20 cellular contexts compared by ENCODE assay signal in genomic region chr16:2799205-2799851, GRCh38. TPM values are rescaled to one million over a fixed set of nuclear protein-coding genes. Genes with fewer than 3 reads are reported as not detected.
DNase-seq lines count a peak whose midpoint lies in the region; ATAC-seq and TF ChIP-seq lines count a peak whose summit lies in the region.
"Had no signal": no experiment of that assay in that cellular context is flagged by ENCODE, and none has a peak within 500 bp of the region (broad histone marks: within the 10 kb centered on the region; RNA-seq: fewer than 3 reads in every experiment).

No MANE protein-coding gene starts in this region.

- no peak for TF ChIP-seq EP300 in suprapubic skin (IDR thresholded peaks at IDR 0.05)

- H3K9me3 ChIP-seq in HEK293 (ENCODE audit: control insufficient read depth, insufficient read depth, low read depth, low read length) (no peaks in the 10 kb centered on the region), suprapubic skin (no peaks in the 10 kb centered on the region), MG63 (peaks cover 17% of the 10 kb centered on the region), BE2C (no peaks in the 10 kb centered on the region; the same call in 1 of the 2 replicates)

- peak; percentile 12 for ATAC-seq in left colon
- ATAC-seq: activated T-helper 17 cell treated with anti-CD3 and anti-CD28 coated beads, Interleukin-2, amount 50 U/mL, for 72 hours; stimulated activated naive B cell treated with anti-CD40 and anti-IgM and Interleukin-4, amounts not matched to agents 10 μg/mL and 1 μg/mL and 100 μg/mL, for 72 hours had no signal

- H3K4me3 ChIP-seq in HEK293 (ENCODE audit: low read depth, low read length), result no peak overlapping the region
- H3K4me3 ChIP-seq in suprapubic skin, result no peak overlapping the region
- H3K4me3 ChIP-seq in MG63, result no peak overlapping the region
- H3K4me3 ChIP-seq in BE2C (ENCODE audit: low read depth, low read length), result no peak overlapping the region
- H3K4me3 ChIP-seq: coronary artery, Peyer's patch, tibial artery had no signal

- POLR2A ChIA-PET in HEK293 (lab: Yijun Ruan, JAX), result no interaction called here

- CTCF ChIA-PET in HEK293 (lab: Yijun Ruan, JAX), result interaction anchor here (0.9 to 1.5 kb wide), 2 partner anchors 40 to 124 kb away, joined by 4 to 6 read pairs; no protein-coding TSS in a partner anchor

- TF ChIP-seq CTCF in HEK293 (tag by site-specific recombination; IDR thresholded peaks at IDR 0.05) (no peak), suprapubic skin (IDR thresholded peaks at IDR 0.05) (no peak), BE2C (IDR thresholded peaks at IDR 0.05; ENCODE audit: low read depth, low read length) (no peak)

- H3K27ac ChIP-seq in HEK293 (ENCODE audit: extremely low read depth, low read depth, low read length), result no peak overlapping the region
- H3K27ac ChIP-seq in suprapubic skin, result no peak overlapping the region
- H3K27ac ChIP-seq: coronary artery, Peyer's patch, tibial artery had no signal

- WGBS in suprapubic skin, result 88% methylated on average over 17 of the region's 20 CpGs

- DNase-seq in left colon (no peak), suprapubic skin (ENCODE audit: low spot score in 2 of 2) (peak; percentile 37 to 65), putamen (ENCODE audit: low spot score) (no peak), MG63 (no peak), BE2C (no peak)
- DNase-seq: activated CD4-positive, alpha-beta T cell treated with anti-CD3 and anti-CD28 coated beads for 1 hour; COR-L47; GOT3; kidney glomerular epithelial cell; NCI-H1436 treated with DMSO at 0.1 percent for 48 hours; stimulated activated naive B cell treated with anti-CD40 and anti-IgM and Interleukin-4, amounts not matched to agents 10 μg/mL and 1 μg/mL and 100 μg/mL, for 72 hours; tibial artery had no signal

- intact Hi-C loops in left colon (cut with DNase I, micrococcal nuclease), result no loop called here

- H3K4me1 ChIP-seq in HEK293 (ENCODE audit: control insufficient read depth, insufficient read depth, low read length), result peaks cover 11% of the 10 kb centered on the region
- peaks cover 3% of the 10 kb centered on the region for H3K4me1 ChIP-seq in suprapubic skin
- H3K4me1 ChIP-seq in BE2C, result no peaks in the 10 kb centered on the region
- H3K4me1 ChIP-seq: Peyer's patch, tibial artery had no signal

- peaks cover 21% of the 10 kb centered on the region for H3K27me3 ChIP-seq in suprapubic skin
- no peaks in the 10 kb centered on the region; the same call in 1 of the 2 replicates for H3K27me3 ChIP-seq in MG63
- H3K27me3 ChIP-seq in BE2C, result no peaks in the 10 kb centered on the region
- H3K27me3 ChIP-seq: Peyer's patch had no signal

- H3K36me3 ChIP-seq in HEK293 (ENCODE audit: control insufficient read depth in 2 of 2, insufficient read depth in 1 of 2, low read length in 2 of 2) (no peaks in the 10 kb centered on the region), suprapubic skin (no peaks in the 10 kb centered on the region), MG63 (no peaks in the 10 kb centered on the region), BE2C (no peaks in the 10 kb centered on the region)
- H3K36me3 ChIP-seq: Peyer's patch, tibial artery had no signal

- TF ChIP-seq POLR2A in suprapubic skin (IDR thresholded peaks at IDR 0.05), result no peak

TF ChIP-seq in HEK293, 187 proteins besides CTCF, POLR2A, EP300 and RAD21 (continues in another document):
- no peak; the same call in 1 of the 2 replicates for TF ChIP-seq SCRT1 (tag by site-specific recombination; IDR thresholded peaks at IDR 0.05; ENCODE audit: borderline replicate concordance)
- TF ChIP-seq ZNF132 (tag by site-specific recombination; IDR thresholded peaks at IDR 0.05; ENCODE audit: borderline replicate concordance), result no peak
- no peak for TF ChIP-seq REPIN1 (tag by site-specific recombination; IDR thresholded peaks at IDR 0.05; ENCODE audit: low read depth)
- TF ChIP-seq YY2 (tag by site-specific recombination; IDR thresholded peaks at IDR 0.05), result no peak
- peak; percentile 85; the same call in 1 of the 2 replicates for TF ChIP-seq PATZ1 (tag by site-specific recombination; IDR thresholded peaks at IDR 0.05)
- TF ChIP-seq ZNF677 (tag by site-specific recombination; IDR thresholded peaks at IDR 0.05), result no peak
- TF ChIP-seq ZNF362 (tag by site-specific recombination; IDR thresholded peaks at IDR 0.05), result no peak
- TF ChIP-seq ZFP41 (tag by site-specific recombination; IDR thresholded peaks at IDR 0.05; ENCODE audit: borderline replicate concordance), result no peak
- peak; percentile 37; the same call in 1 of the 2 replicates for TF ChIP-seq ZNF398 (tag by site-specific recombination; IDR thresholded peaks at IDR 0.05)
- TF ChIP-seq OVOL3 (tag by site-specific recombination; IDR thresholded peaks at IDR 0.05), result no peak
- no peak for TF ChIP-seq MEIS1 (CRISPR knock-in tag; IDR thresholded peaks at IDR 0.05; ENCODE audit: borderline replicate concordance)
- TF ChIP-seq ZNF354C (tag by site-specific recombination; IDR thresholded peaks at IDR 0.05; ENCODE audit: borderline replicate concordance, low read depth), result no peak

RNA-seq across cellular contexts. Expression of gene PRSS41, which starts 1.1 kb away (rescaled TPM):
- total RNA-seq in left colon, result not detected
- not detected for total RNA-seq in suprapubic skin
- total RNA-seq in MG63 (2014; rRNA removed; shearing (Covaris generic); ENCODE audit: low replicate concordance), result not detected in 2 replicates
- polyA plus RNA-seq in BE2C (2012; ENCODE audit: insufficient read depth, insufficient read length, low read depth), result not detected
- total RNA-seq: activated naive CD8-positive, alpha-beta T cell treated with anti-CD3 and anti-CD28 coated beads, Interleukin-2, amount 10 ng/mL, durations not matched to agents 7 days and 5 days; activated T-helper 17 cell treated with anti-CD3 and anti-CD28 coated beads, Interleukin-2, amount 50 U/mL, for 72 hours; endothelial cell of umbilical vein; mononuclear cell; Peyer's patch; right cardiac atrium had no signal
- polyA plus RNA-seq: endothelial cell of umbilical vein, right cardiac atrium had no signal

RNA-seq across cellular contexts. Expression of gene PRSS33, which starts 12.0 kb away (rescaled TPM):
- total RNA-seq in left colon (not detected), suprapubic skin (not detected)
- total RNA-seq in MG63 (2014; rRNA removed; shearing (Covaris generic); ENCODE audit: low replicate concordance), result not detected in 2 replicates
- not detected for polyA plus RNA-seq in BE2C (2012; ENCODE audit: insufficient read depth, insufficient read length, low read depth)
- total RNA-seq: activated T-helper 17 cell treated with anti-CD3 and anti-CD28 coated beads, Interleukin-2, amount 50 U/mL, for 72 hours; endothelial cell of umbilical vein; mononuclear cell; Peyer's patch; right cardiac atrium had no signal
- polyA plus RNA-seq: endothelial cell of umbilical vein, right cardiac atrium had no signal

RNA-seq across cellular contexts. Expression of gene PRSS21, which starts 17.7 kb away (rescaled TPM):
- total RNA-seq in left colon, result 1 to 10 TPM; 1.7 to 6.4 TPM
- 1 to 10 TPM in 2 of 4 donors, under 1 TPM in 1, not detected in 1; 0.87 to 7.6 (median 1.3) TPM for total RNA-seq in suprapubic skin
- 5.8 and 11.9 TPM in 2 replicates for total RNA-seq in MG63 (2014; rRNA removed; shearing (Covaris generic); ENCODE audit: low replicate concordance)
- not detected for polyA plus RNA-seq in BE2C (2012; ENCODE audit: insufficient read depth, insufficient read length, low read depth)
- total RNA-seq: endothelial cell of umbilical vein, mononuclear cell, right cardiac atrium had no signal
- polyA plus RNA-seq: right cardiac atrium had no signal

RNA-seq across cellular contexts. Expression of gene ELOB, which starts 22.2 kb away (rescaled TPM):
- 100 to 1,000 TPM; 209 to 336 TPM for total RNA-seq in left colon
- total RNA-seq in suprapubic skin, result 100 to 1,000 TPM; 174 to 249 (median 213) TPM
- 309 and 3,594 TPM in 2 replicates for total RNA-seq in MG63 (2014; rRNA removed; shearing (Covaris generic); ENCODE audit: low replicate concordance)
- polyA plus RNA-seq in BE2C (2012; ENCODE audit: insufficient read depth, insufficient read length, low read depth), result 2,443 TPM

RNA-seq across cellular contexts. Expression of gene ZG16B, which starts 30.8 kb away (rescaled TPM):
- total RNA-seq in left colon, result 10 to 100 TPM; 40.9 to 50.0 TPM
- total RNA-seq in suprapubic skin, result 10 to 100 TPM; 17.7 to 80.5 (median 23.4) TPM
- 2.7 TPM in 1 of 2 replicates, not detected in the other for total RNA-seq in MG63 (2014; rRNA removed; shearing (Covaris generic); ENCODE audit: low replicate concordance)
- 0.63 TPM for polyA plus RNA-seq in BE2C (2012; ENCODE audit: insufficient read depth, insufficient read length, low read depth)
- total RNA-seq: endothelial cell of umbilical vein had no signal
- polyA plus RNA-seq: right cardiac atrium had no signal

Comparison
In these comparisons a context has a peak if more than half of its experiments do, and no peak if none do; other contexts are left out.
1. DNase-seq: peak in suprapubic skin (2 of 2); none in left colon (0 of 2), putamen (single experiment), MG63 (single experiment) and BE2C (single experiment).